ENCODE assay signal across 21 cellular contexts in the genomic region with DNA sequence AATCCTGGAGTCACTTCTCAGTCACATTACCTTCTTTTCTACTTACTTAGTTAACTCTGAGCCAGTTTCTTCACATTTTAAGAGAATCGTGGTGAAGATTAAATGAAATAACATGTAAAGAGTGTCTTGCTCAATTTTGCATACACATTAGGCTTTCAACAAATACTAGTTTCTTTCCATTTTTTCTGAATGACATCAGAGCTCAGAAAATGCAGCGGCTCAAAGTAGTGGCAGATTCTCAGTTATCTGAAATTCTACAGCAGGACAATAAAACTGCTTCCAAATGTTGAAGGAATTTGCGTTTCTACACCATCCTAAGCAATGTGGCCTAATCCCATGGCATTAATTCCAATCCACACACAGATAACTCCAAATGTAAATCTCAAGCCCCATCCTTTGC.
"Had no signal": no experiment of that assay in that cellular context is flagged by ENCODE, and none has a peak within 500 bp of the region (broad histone marks: within the 10 kb centered on the region; RNA-seq: fewer than 3 reads in every experiment).

No MANE protein-coding gene starts in this region.

- H3K36me3 ChIP-seq: esophagus muscularis mucosa, heart left ventricle, stomach, thoracic aorta had no signal

- H3K9me3 Mint-ChIP-seq: dendritic cell treated with granulocyte-macrophage colony-stimulating factor and Interleukin-4, amounts not matched to agents 40 ng/mL and 50 ng/mL, for 4 days; effector memory CD8-positive, alpha-beta T cell had no signal

- DNase-seq: effector memory CD8-positive, alpha-beta T cell; foreskin melanocyte; heart left ventricle; hippocampal formation; kidney glomerular epithelial cell; mesendoderm; naive thymus-derived CD4-positive, alpha-beta T cell; posterior cingulate gyrus; stimulated activated CD4-positive, alpha-beta T cell treated with anti-CD3 and anti-CD28 coated beads, Interleukin-2, amount 100 ng/mL, for 24 hours; stimulated activated CD4-positive, alpha-beta T cell treated with anti-CD3 and anti-CD28 coated beads, Interleukin-4, amount 100 ng/mL, for 4 hours; stimulated activated naive CD4-positive, alpha-beta T cell; stomach; substantia nigra had no signal

- H3K27me3 Mint-ChIP-seq: dendritic cell treated with granulocyte-macrophage colony-stimulating factor and Interleukin-4, amounts not matched to agents 40 ng/mL and 50 ng/mL, for 4 days had no signal

- H3K27ac ChIP-seq: epithelial cell of prostate, esophagus muscularis mucosa, heart left ventricle, stomach, thoracic aorta had no signal

- H3K9me3 ChIP-seq: esophagus muscularis mucosa, stomach, thoracic aorta had no signal

- H3K4me3 ChIP-seq: esophagus muscularis mucosa, heart left ventricle, stomach, thoracic aorta had no signal

- FAIRE-seq: colon, islet of Langerhans had no signal

- H3K27ac Mint-ChIP-seq: dendritic cell treated with granulocyte-macrophage colony-stimulating factor and Interleukin-4, amounts not matched to agents 40 ng/mL and 50 ng/mL, for 4 days; effector memory CD8-positive, alpha-beta T cell; naive thymus-derived CD4-positive, alpha-beta T cell had no signal

- H3K4me3 Mint-ChIP-seq: dendritic cell treated with granulocyte-macrophage colony-stimulating factor and Interleukin-4, amounts not matched to agents 40 ng/mL and 50 ng/mL, for 4 days; effector memory CD8-positive, alpha-beta T cell; naive thymus-derived CD4-positive, alpha-beta T cell; neural crest cell had no signal

- H3K4me1 ChIP-seq: esophagus muscularis mucosa, heart left ventricle had no signal

- ATAC-seq: effector memory CD8-positive, alpha-beta T cell; heart left ventricle; naive thymus-derived CD4-positive, alpha-beta T cell; sciatic nerve had no signal

- H3K4me1 Mint-ChIP-seq: naive thymus-derived CD4-positive, alpha-beta T cell had no signal

- H3K36me3 Mint-ChIP-seq: naive thymus-derived CD4-positive, alpha-beta T cell had no signal

- H3K27me3 ChIP-seq: esophagus muscularis mucosa, heart left ventricle, stomach had no signal
